In the genomic region with DNA sequence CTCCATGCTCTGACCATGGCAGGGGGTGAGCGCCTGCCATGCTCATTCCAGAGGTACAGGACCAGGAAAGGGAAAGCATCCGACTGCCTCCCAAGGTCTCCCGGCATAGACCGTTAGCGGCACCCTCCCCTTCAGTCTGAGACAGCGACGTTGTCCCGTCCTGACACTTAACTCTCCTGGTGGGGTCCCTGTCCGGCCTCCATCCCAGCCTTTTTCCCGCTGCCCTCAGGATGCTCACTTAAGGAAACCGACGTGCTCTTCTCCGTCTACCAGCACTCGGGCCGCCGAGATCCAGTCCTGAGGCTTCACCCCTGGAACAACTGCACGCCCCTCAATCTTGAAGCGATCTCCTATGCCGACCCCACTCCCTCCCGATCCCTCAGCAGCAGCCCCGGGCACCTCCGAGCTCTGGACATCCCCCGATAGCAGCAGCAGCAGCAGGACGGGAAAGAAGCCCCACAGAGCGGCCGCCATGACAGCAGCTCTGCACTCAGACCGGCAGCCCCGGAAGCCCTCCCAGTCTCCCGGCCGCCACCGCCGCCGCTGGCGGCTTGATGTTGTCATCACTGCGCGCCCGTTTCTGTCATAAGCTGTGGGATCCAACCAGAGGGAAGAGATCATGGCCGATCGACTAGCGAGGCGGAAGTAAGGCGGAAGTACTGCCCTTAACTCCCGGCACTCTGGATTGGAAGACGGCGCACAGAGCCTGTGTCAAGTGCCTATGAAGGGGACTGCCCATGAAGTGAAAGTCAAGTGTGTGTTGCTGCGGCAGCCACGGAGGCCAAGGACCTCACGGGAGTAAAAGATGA, we compare ENCODE assay signal across 1 cellular context.
A peak's percentile ranks its signal among the peaks of the same experiment; 100 is the strongest.
TF ChIP-seq lines count a peak whose summit lies in the region.

EMC7 (minus strand) TSS at position 497 of the 809 bp plus-strand sequence; CDS start at position 474, 23 bp downstream.
PGBD4 (plus strand) TSS at position 718 of the 809 bp plus-strand sequence. CDS start 449 bp downstream, outside the sequence.

TF ChIP-seq in K562, 482 proteins besides CTCF, POLR2A, EP300 and RAD21 (continued from another document and continues in another):
- TF ChIP-seq CLOCK (CRISPR knock-in tag; IDR thresholded peaks at IDR 0.05; ENCODE audit: borderline replicate concordance) (no peak), MXI1 (IDR thresholded peaks at IDR 0.05; ENCODE audit: low read depth, low read length) (peak; percentile 84), ZNF175 (CRISPR knock-in tag; IDR thresholded peaks at IDR 0.05; ENCODE audit: low read depth) (no peak; the same call in 1 of the 2 replicates), SMAD3 (CRISPR knock-in tag; conservative IDR thresholded peaks at IDR 0.05) (no peak), HMGXB4 (CRISPR knock-in tag; IDR thresholded peaks at IDR 0.05) (no peak), RBBP5 (IDR thresholded peaks at IDR 0.05; ENCODE audit: borderline replicate concordance, insufficient read depth, low read length, poor library complexity, severe bottlenecking) (peak; percentile 91), ETV6 (IDR thresholded peaks at IDR 0.05; ENCODE audit: borderline replicate concordance in 1 of 2, low read depth in 2 of 2, low read length in 1 of 2) (peak; percentile 98), ETV6 (CRISPR knock-in tag; IDR thresholded peaks at IDR 0.05; ENCODE audit: borderline replicate concordance) (peak; percentile 95), ZNF589 (CRISPR knock-in tag; IDR thresholded peaks at IDR 0.05; ENCODE audit: low read depth) (no peak), RBM34 (IDR thresholded peaks at IDR 0.05; ENCODE audit: borderline replicate concordance, insufficient read depth, low read length) (no peak), HNRNPH1 (optimal IDR thresholded peaks at IDR 0.05; ENCODE audit: low read depth, low read length) (no peak), NRF1 (conservative IDR thresholded peaks at IDR 0.05 in 1 of 2, IDR thresholded peaks at IDR 0.05 in 1 of 2) (peak; percentile 76 to 79), SPI1 (IDR thresholded peaks at IDR 0.05; ENCODE audit: borderline replicate concordance, low read depth, low read length) (no peak), ZNF311 (CRISPR knock-in tag; IDR thresholded peaks at IDR 0.05) (no peak), ZKSCAN3 (CRISPR knock-in tag; IDR thresholded peaks at IDR 0.05) (no peak), MCM7 (IDR thresholded peaks at IDR 0.05) (no peak), FOXP1 (CRISPR knock-in tag; IDR thresholded peaks at IDR 0.05) (no peak), E2F8 (IDR thresholded peaks at IDR 0.05; ENCODE audit: low read depth, partially characterized antibody) (peak; percentile 100), GMEB1 (CRISPR knock-in tag; IDR thresholded peaks at IDR 0.05) (peak; percentile 44; the same call in 1 of the 2 replicates), PTTG1 (tag; IDR thresholded peaks at IDR 0.05; ENCODE audit: low read depth) (no peak), ATF7 (IDR thresholded peaks at IDR 0.05) (peak; percentile 90), NFRKB (IDR thresholded peaks at IDR 0.05; ENCODE audit: low read depth) (peak; percentile 98), AFF1 (IDR thresholded peaks at IDR 0.05; ENCODE audit: low read depth in 1 of 2, partially characterized antibody in 2 of 2) (peak; percentile 7 to 51)
- TF ChIP-seq, protein P1, sequence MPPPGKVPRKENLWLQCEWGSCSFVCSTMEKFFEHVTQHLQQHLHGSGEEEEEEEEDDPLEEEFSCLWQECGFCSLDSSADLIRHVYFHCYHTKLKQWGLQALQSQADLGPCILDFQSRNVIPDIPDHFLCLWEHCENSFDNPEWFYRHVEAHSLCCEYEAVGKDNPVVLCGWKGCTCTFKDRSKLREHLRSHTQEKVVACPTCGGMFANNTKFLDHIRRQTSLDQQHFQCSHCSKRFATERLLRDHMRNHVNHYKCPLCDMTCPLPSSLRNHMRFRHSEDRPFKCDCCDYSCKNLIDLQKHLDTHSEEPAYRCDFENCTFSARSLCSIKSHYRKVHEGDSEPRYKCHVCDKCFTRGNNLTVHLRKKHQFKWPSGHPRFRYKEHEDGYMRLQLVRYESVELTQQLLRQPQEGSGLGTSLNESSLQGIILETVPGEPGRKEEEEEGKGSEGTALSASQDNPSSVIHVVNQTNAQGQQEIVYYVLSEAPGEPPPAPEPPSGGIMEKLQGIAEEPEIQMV (tag; conservative IDR thresholded peaks at IDR 0.05; ENCODE audit: low read depth) = no peak
- TF ChIP-seq, protein P2, sequence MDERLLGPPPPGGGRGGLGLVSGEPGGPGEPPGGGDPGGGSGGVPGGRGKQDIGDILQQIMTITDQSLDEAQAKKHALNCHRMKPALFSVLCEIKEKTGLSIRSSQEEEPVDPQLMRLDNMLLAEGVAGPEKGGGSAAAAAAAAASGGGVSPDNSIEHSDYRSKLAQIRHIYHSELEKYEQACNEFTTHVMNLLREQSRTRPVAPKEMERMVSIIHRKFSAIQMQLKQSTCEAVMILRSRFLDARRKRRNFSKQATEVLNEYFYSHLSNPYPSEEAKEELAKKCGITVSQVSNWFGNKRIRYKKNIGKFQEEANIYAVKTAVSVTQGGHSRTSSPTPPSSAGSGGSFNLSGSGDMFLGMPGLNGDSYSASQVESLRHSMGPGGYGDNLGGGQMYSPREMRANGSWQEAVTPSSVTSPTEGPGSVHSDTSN (CRISPR knock-in tag; IDR thresholded peaks at IDR 0.05; ENCODE audit: low read depth) = no peak
- TF ChIP-seq, protein P2 (tag; conservative IDR thresholded peaks at IDR 0.05; ENCODE audit: low read depth) = peak; percentile 62
- TF ChIP-seq, protein P3, sequence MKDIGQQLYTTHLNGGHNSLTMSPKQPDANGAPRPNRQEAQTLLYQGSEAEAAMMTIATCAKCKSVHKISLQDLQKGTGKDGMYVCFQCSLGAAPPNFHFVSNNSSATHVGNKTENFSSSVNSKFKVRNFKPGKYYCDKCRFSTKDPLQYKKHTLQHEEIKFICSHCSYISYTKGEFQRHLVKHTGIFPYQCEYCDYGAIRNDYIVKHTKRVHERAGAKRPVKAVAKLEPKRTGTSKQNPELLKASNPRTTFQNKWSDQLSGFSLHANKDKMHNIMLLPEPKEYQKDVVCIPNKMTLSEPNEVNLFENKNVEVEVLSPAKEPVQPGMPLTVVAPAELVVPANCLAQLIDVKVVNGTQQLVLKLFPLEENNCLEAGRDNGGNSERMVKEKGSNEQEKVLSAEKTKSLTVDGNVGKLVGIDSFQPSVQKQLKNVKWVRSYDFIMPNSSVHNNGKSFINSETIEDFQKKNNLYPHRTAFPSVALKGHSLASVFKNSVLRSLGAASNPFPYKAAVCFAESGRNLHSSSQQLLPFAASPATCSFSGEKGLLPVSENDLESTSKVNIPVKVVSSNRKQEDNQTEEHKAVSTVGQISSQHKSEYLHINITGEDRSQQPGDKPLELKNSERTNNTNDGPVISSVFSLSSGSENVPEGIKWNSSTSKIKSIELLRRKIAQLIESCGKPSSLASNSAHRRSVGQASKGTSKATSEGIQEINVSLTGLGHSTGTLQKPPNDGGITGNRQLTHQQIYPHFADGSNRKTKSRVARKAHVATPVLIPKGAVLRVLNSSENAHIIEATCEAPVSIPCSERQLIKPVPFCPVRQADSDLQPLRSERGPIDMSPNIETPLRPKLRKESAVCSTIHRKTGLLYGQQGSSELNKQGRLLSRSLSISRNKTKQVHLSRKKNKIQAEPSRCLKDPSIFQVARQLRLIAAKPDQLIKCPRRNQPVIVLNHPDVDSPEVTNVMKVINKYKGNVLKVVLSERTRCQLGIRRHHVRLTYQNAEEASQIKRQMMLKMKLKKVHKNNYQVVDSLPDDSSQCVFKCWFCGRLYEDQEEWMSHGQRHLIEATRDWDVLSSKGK (CRISPR knock-in tag; IDR thresholded peaks at IDR 0.05) = no peak
